Comparison of ENCODE assay signal across 8 cellular contexts in genomic region chr6:31665501-31666336, GRCh38. TPM values are rescaled to one million over a fixed set of nuclear protein-coding genes. Genes with fewer than 3 reads are reported as not detected.
DNase-seq lines count a peak whose midpoint lies in the region; ATAC-seq and TF ChIP-seq lines count a peak whose summit lies in the region.

TSS of gene CSNK2B (plus strand) at chr6:31666080. CDS start at chr6:31666832, 752 bp downstream.

- intact Hi-C loops in activated B cell treated with CpG ODN at 0.5 μM for 24 hours (cut with micrococcal nuclease): loop anchor here (1.0 to 10.0 kb wide), 13 partner anchors 13 to 509 kb away; partner anchors contain the start of genes ABHD16A, AGPAT1, ATF6B and BAG6

- H3K27me3 Mint-ChIP-seq in activated B cell treated with CpG ODN at 0.5 μM for 24 hours: no peaks in the 10 kb centered on the region

- in situ Hi-C loops in GM18951 (cut with MboI; ENCODE audit: low sequenced_read_pairs, unreplicated experiment): no loop called here

- POLR2A ChIA-PET in activated B cell treated with CpG ODN at 0.5 μM for 24 hours (lab: Charles Lee): interaction anchor here (0.6 to 6.2 kb wide), 26 partner anchors 12 to 1644 kb away, joined by 3 to 188 read pairs (median 5); partner anchors contain the start of genes ABHD16A, APOM, BAG6 and DDX39B

- TF ChIP-seq POLR2A in GM18951 (IDR thresholded peaks at IDR 0.05; ENCODE audit: extremely low read depth, insufficient read depth, insufficient read length): peak; percentile 79

- TF ChIP-seq CTCF in activated B cell treated with CpG ODN at 0.5 μM for 24 hours (IDR thresholded peaks at IDR 0.05): no peak

- peak within 1 kb of the TSS; percentile 95 for H3K27ac ChIP-seq in caudate nucleus (ENCODE audit: low read depth, low read length)

- peak within 1 kb of the TSS; percentile 96 for H3K4me3 Mint-ChIP-seq in activated B cell treated with CpG ODN at 0.5 μM for 24 hours

- DNase-seq in AG08396 (ENCODE audit: low spot score) (peak; percentile 95), NCI-H345 (lab: John Stamatoyannopoulos, UW) (peak; percentile 99), activated B cell treated with CpG ODN at 0.5 μM for 24 hours (peak; percentile 91), caudate nucleus (lab: John Stamatoyannopoulos, UW) (peak; percentile 70 to 100 (median 98)), iris pigment epithelial cell (ENCODE audit: low read depth) (peak; percentile 98)
- DNase-seq in stimulated activated CD4-positive, alpha-beta T cell treated with anti-CD3 and anti-CD28 coated beads, Interleukin-12 subunit alpha, Interleukin-12 subunit beta, amount 100 ng/mL, for 4 hours: peak; percentile 95

- H3K27ac Mint-ChIP-seq in activated B cell treated with CpG ODN at 0.5 μM for 24 hours: peak within 1 kb of the TSS; percentile 95

- peaks cover 82% of the 10 kb centered on the region for H3K36me3 Mint-ChIP-seq in activated B cell treated with CpG ODN at 0.5 μM for 24 hours (ENCODE audit: low read depth)

- CTCF ChIA-PET in activated B cell treated with CpG ODN at 0.5 μM for 24 hours (lab: Charles Lee): interaction anchor here (1.0 kb wide), 1 partner anchor 85 kb away, joined by 3 read pairs; no protein-coding TSS in a partner anchor

- H3K4me1 Mint-ChIP-seq in activated B cell treated with CpG ODN at 0.5 μM for 24 hours: peaks cover 61% of the 10 kb centered on the region

- no peaks in the 10 kb centered on the region for H3K9me3 Mint-ChIP-seq in activated B cell treated with CpG ODN at 0.5 μM for 24 hours

- ATAC-seq in HG03196 (IDR thresholded peaks at IDR 0.05; ENCODE audit: unreplicated experiment) (peak; percentile 78), activated B cell treated with CpG ODN at 0.5 μM for 24 hours (ENCODE audit: low read depth) (peak; percentile 86)

RNA-seq across cellular contexts. Expression of gene CSNK2B, which starts in this region (rescaled TPM):
- 190 and 191 TPM in 2 replicates for total RNA-seq in activated B cell treated with CpG ODN at 0.5 μM for 24 hours

Comparison
In these comparisons a context has a peak if more than half of its experiments do, and no peak if none do; other contexts are left out.
1. Peak in every context shown above with its lines: DNase-seq, ATAC-seq and H3K27ac ChIP-seq.